Comparison of ENCODE assay signal across 3 cellular contexts in the genomic region with DNA sequence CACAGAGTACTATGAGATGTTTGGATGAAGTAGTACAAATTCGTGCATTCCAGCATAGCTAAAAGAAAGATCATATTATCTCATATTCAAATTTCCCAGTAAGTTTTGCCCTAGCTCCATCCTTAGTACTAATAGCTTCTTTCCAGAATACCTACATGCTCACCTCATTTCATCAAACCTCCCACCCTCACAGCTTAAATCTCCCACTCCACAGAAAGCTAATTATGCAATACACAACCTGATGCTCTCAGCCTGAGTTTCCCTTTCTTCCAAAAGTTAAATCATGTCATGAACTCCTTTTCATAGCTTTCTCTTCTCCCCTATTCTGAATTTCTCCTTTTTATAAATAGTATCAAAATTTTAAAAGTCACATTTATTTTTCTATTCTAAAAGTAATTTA.
"Had no signal": no experiment of that assay in that cellular context is flagged by ENCODE, and none has a peak within 500 bp of the region (broad histone marks: within the 10 kb centered on the region; RNA-seq: fewer than 3 reads in every experiment).

No MANE protein-coding gene starts in this region.

- DNase-seq: GDM1, GF-D8 had no signal

- ATAC-seq: GM12878 had no signal
